Comparison of ENCODE assay signal across 22 cellular contexts in genomic region chr14:88481089-88481488, GRCh38.
"Had no signal": no experiment of that assay in that cellular context is flagged by ENCODE, and none has a peak within 500 bp of the region (broad histone marks: within the 10 kb centered on the region; RNA-seq: fewer than 3 reads in every experiment).

No MANE protein-coding gene starts in this region.

- DNase-seq: cerebellar nuclear complex; effector memory CD8-positive, alpha-beta T cell; foreskin melanocyte; head of caudate nucleus; hypothalamus; kidney glomerular epithelial cell; mesenchymal stem cell; naive B cell; posterior cingulate gyrus; stimulated activated CD4-positive, alpha-beta T cell treated with anti-CD3 and anti-CD28 coated beads, Interleukin-2, amount 100 ng/mL, for 24 hours; stimulated activated CD4-positive, alpha-beta T cell treated with anti-CD3 and anti-CD28 coated beads, Interleukin-4, amount 100 ng/mL, for 4 hours; stimulated activated naive B cell treated with anti-CD40 and anti-IgM and Interleukin-4, amounts not matched to agents 10 μg/mL and 1 μg/mL and 100 μg/mL, for 72 hours; stimulated activated naive CD8-positive, alpha-beta T cell treated with anti-CD3 and anti-CD28 coated beads, Interleukin-15, amount 100 ng/mL, for 72 hours; uterus had no signal

- H3K9me3 Mint-ChIP-seq: effector memory CD8-positive, alpha-beta T cell; nephron; stimulated activated naive CD8-positive, alpha-beta T cell treated with anti-CD3 and anti-CD28 coated beads, Interleukin-15, amount 100 ng/mL, for 72 hours had no signal

- H3K36me3 Mint-ChIP-seq: naive B cell; stimulated activated naive B cell treated with anti-CD40 and anti-IgM and Interleukin-4, amounts not matched to agents 10 μg/mL and 1 μg/mL and 100 μg/mL, for 72 hours had no signal

- FAIRE-seq: colon, islet of Langerhans had no signal

- H3K4me3 Mint-ChIP-seq: dendritic cell treated with granulocyte-macrophage colony-stimulating factor and Interleukin-4, amounts not matched to agents 40 ng/mL and 50 ng/mL, for 4 days; effector memory CD8-positive, alpha-beta T cell; naive B cell; nephron; stimulated activated naive B cell treated with anti-CD40 and anti-IgM and Interleukin-4, amounts not matched to agents 10 μg/mL and 1 μg/mL and 100 μg/mL, for 72 hours; stimulated activated naive CD8-positive, alpha-beta T cell treated with anti-CD3 and anti-CD28 coated beads, Interleukin-15, amount 100 ng/mL, for 72 hours had no signal

- H3K9me3 ChIP-seq: thoracic aorta, uterus had no signal

- H3K36me3 ChIP-seq: uterus had no signal

- H3K4me1 ChIP-seq: uterus had no signal

- H3K27ac ChIP-seq: skin epidermis, thoracic aorta, uterus had no signal

- H3K4me1 Mint-ChIP-seq: naive B cell; nephron; stimulated activated naive B cell treated with anti-CD40 and anti-IgM and Interleukin-4, amounts not matched to agents 10 μg/mL and 1 μg/mL and 100 μg/mL, for 72 hours; stimulated activated naive CD8-positive, alpha-beta T cell treated with anti-CD3 and anti-CD28 coated beads, Interleukin-15, amount 100 ng/mL, for 72 hours had no signal

- ATAC-seq: effector memory CD8-positive, alpha-beta T cell; sciatic nerve; stimulated activated naive B cell treated with anti-CD40 and anti-IgM and Interleukin-4, amounts not matched to agents 10 μg/mL and 1 μg/mL and 100 μg/mL, for 72 hours; stimulated activated naive CD8-positive, alpha-beta T cell treated with anti-CD3 and anti-CD28 coated beads, Interleukin-15, amount 100 ng/mL, for 72 hours had no signal

- H3K27ac Mint-ChIP-seq: dendritic cell treated with granulocyte-macrophage colony-stimulating factor and Interleukin-4, amounts not matched to agents 40 ng/mL and 50 ng/mL, for 4 days; effector memory CD8-positive, alpha-beta T cell; nephron; stimulated activated naive B cell treated with anti-CD40 and anti-IgM and Interleukin-4, amounts not matched to agents 10 μg/mL and 1 μg/mL and 100 μg/mL, for 72 hours; stimulated activated naive CD8-positive, alpha-beta T cell treated with anti-CD3 and anti-CD28 coated beads, Interleukin-15, amount 100 ng/mL, for 72 hours had no signal

- H3K4me3 ChIP-seq: lung, skin epidermis, thoracic aorta, uterus had no signal

- H3K27me3 ChIP-seq: uterus had no signal
